ENCODE assay signal across 16 cellular contexts in genomic region chr1:220121791-220122530, GRCh38. TPM values are rescaled to one million over a fixed set of nuclear protein-coding genes. Genes with fewer than 3 reads are reported as not detected.
DNase-seq lines count a peak whose midpoint lies in the region; ATAC-seq, FAIRE-seq and TF ChIP-seq lines count a peak whose summit lies in the region.
"Had no signal": no experiment of that assay in that cellular context is flagged by ENCODE, and none has a peak within 500 bp of the region (broad histone marks: within the 10 kb centered on the region; RNA-seq: fewer than 3 reads in every experiment).

No MANE protein-coding gene starts in this region.

- no peak overlapping the region for H3K4me3 ChIP-seq in CD4-positive, CD25-positive, alpha-beta regulatory T cell (ENCODE audit: low read depth, low read length)
- no peak overlapping the region for H3K4me3 ChIP-seq in K562
- peak overlapping the region; percentile 41 to 46 for H3K4me3 ChIP-seq in mucosa of rectum (ENCODE audit: low read length in 2 of 2)
- H3K4me3 ChIP-seq: psoas muscle had no signal

- no peaks in the 10 kb centered on the region for H3K9me1 ChIP-seq in K562 (ENCODE audit: control insufficient read depth, insufficient read depth, low read length)

- H3K27me3 Mint-ChIP-seq in CD4-positive, CD25-positive, alpha-beta regulatory T cell, result no peaks in the 10 kb centered on the region
- H3K27me3 Mint-ChIP-seq: B cell had no signal

- no peak overlapping the region for H3K4me2 ChIP-seq in K562 (ENCODE audit: insufficient read depth, low read length)

- no peak overlapping the region for H3K4me3 Mint-ChIP-seq in CD4-positive, CD25-positive, alpha-beta regulatory T cell
- H3K4me3 Mint-ChIP-seq: B cell had no signal

- 0 out of 2 replicates have a peak, but pooled peaks cover 4% of the 10 kb centered on the region for H4K20me1 ChIP-seq in K562 (replicated peaks; ENCODE audit: control insufficient read depth, insufficient read depth, low read length)

- no peaks in the 10 kb centered on the region for H3K27me3 ChIP-seq in CD4-positive, CD25-positive, alpha-beta regulatory T cell (ENCODE audit: control insufficient read depth, insufficient read depth, low read length)
- H3K27me3 ChIP-seq in K562 (ENCODE audit: control insufficient read depth in 2 of 2, insufficient read depth in 2 of 2, low read length in 2 of 2) (no peaks in the 10 kb centered on the region), mucosa of rectum (ENCODE audit: control insufficient read depth in 2 of 2, insufficient read depth in 2 of 2, low read length in 2 of 2) (no peaks in the 10 kb centered on the region)

- H2AFZ ChIP-seq in K562 (ENCODE audit: low read depth, low read length), result no peak overlapping the region

- FAIRE-seq in K562 (lab: Jason Lieb, UNC), result no peak
- FAIRE-seq in GM12891 (lab: Jason Lieb, UNC), result no peak

- peaks cover 25% of the 10 kb centered on the region for H3K36me3 ChIP-seq in CD4-positive, CD25-positive, alpha-beta regulatory T cell (ENCODE audit: control insufficient read depth, insufficient read depth, low read length)
- H3K36me3 ChIP-seq in K562 (ENCODE audit: control insufficient read depth, insufficient read depth, low read length) (peaks cover 41% of the 10 kb centered on the region), mucosa of rectum (ENCODE audit: control insufficient read depth in 2 of 2, insufficient read depth in 2 of 2, low read length in 2 of 2) (peaks cover 7 to 9% of the 10 kb centered on the region in 2 donors)

- ATAC-seq in CD4-positive, CD25-positive, alpha-beta regulatory T cell (ENCODE audit: low read depth in 2 of 2), result no peak
- ATAC-seq in K562, result peak; percentile 41; the same call in 2 of the 3 replicates
- no peak for ATAC-seq in GM18867 (IDR thresholded peaks at IDR 0.05; ENCODE audit: unreplicated experiment)
- ATAC-seq in GM18858 (IDR thresholded peaks at IDR 0.05; ENCODE audit: unreplicated experiment), result no peak

- H3K9me3 Mint-ChIP-seq in CD4-positive, CD25-positive, alpha-beta regulatory T cell, result no peaks in the 10 kb centered on the region

- peaks cover 16% of the 10 kb centered on the region for H3K36me3 Mint-ChIP-seq in CD4-positive, CD25-positive, alpha-beta regulatory T cell

- WGBS in K562 (ENCODE audit: insufficient coverage, low coverage, missing lambda C conversion rate), result 89% methylated on average over 8 of the region's 8 CpGs

- BruUV-seq in K562 (replicated peaks; lab: Mats Ljungman, UMichigan), result no TSS peak

- CTCF ChIA-PET in HEK293T (lab: Yijun Ruan, JAX) (no interaction called here), K562 (lab: Yijun Ruan, JAX; ENCODE audit: low intra/inter-chr PET ratio) (no interaction called here)

- H3K9me3 ChIP-seq in CD4-positive, CD25-positive, alpha-beta regulatory T cell (ENCODE audit: control insufficient read depth in 2 of 2, low read length in 2 of 2), result no peaks in the 10 kb centered on the region
- H3K9me3 ChIP-seq in K562 (replicated peaks; ENCODE audit: control insufficient read depth, insufficient read depth, low read depth, low read length) (no peaks in the 10 kb centered on the region), mucosa of rectum (ENCODE audit: control insufficient read depth in 2 of 2, low read length in 2 of 2) (no peaks in the 10 kb centered on the region)
- H3K9me3 ChIP-seq: psoas muscle had no signal

- POLR2A ChIA-PET in HEK293T (lab: Yijun Ruan, JAX), result no interaction called here
- POLR2A ChIA-PET in K562 (lab: Yijun Ruan, JAX), result interaction anchor here (0.6 kb wide), 1 partner anchor 125 kb away, joined by 3 read pairs; no protein-coding TSS in a partner anchor

- TF ChIP-seq RAD21 in K562 (CRISPR knock-in tag; conservative IDR thresholded peaks at IDR 0.05 in 1 of 2, IDR thresholded peaks at IDR 0.05 in 1 of 2), result no peak

- H3K79me2 ChIP-seq in K562 (ENCODE audit: control insufficient read depth, insufficient read depth, low read length), result no peaks in the 10 kb centered on the region; the same call in 2 of the 3 replicates

- intact Hi-C loops in K562 (cut with micrococcal nuclease), result no loop called here

- H3K9ac ChIP-seq in K562 (ENCODE audit: insufficient read depth in 1 of 2, low read depth in 2 of 2, low read length in 2 of 2), result no peak overlapping the region
- peak overlapping the region; percentile 52 to 65 for H3K9ac ChIP-seq in mucosa of rectum (ENCODE audit: low read depth in 1 of 2, low read length in 2 of 2)

- in situ Hi-C loops in K562 (cut with MboI), result no loop called here

- no peak for DNase-seq in CD4-positive, CD25-positive, alpha-beta regulatory T cell
- no peak for DNase-seq in HEK293T (ENCODE audit: extremely low spot score)
- DNase-seq in K562 (ENCODE audit: extremely low read depth in 1 of 4, low spot score in 3 of 4), result peak in 1 of 4 experiments; percentile 9
- no peak for DNase-seq in NCI-H2029 (lab: John Stamatoyannopoulos, UW)
- no peak for DNase-seq in GM12891 (ENCODE audit: insufficient read length, low spot score)
- DNase-seq: activated CD4-positive, alpha-beta T cell treated with anti-CD3 and anti-CD28 coated beads, Interleukin-2, amount 50 U/mL, for 4 hours; activated effector memory CD4-positive, alpha-beta T cell treated with anti-CD3 and anti-CD28 coated beads, Interleukin-2, amount 50 U/mL, for 16 hours; effector memory CD4-positive, alpha-beta T cell; foreskin melanocyte; NCI-H1417; psoas muscle; stimulated activated CD4-positive, alpha-beta T cell treated with anti-CD3 and anti-CD28 coated beads, Interleukin-1b, Interleukin-23, amount 100 ng/mL, for 48 hours had no signal

- peak overlapping the region; percentile 15 for H3K27ac ChIP-seq in CD4-positive, CD25-positive, alpha-beta regulatory T cell (ENCODE audit: insufficient read depth, low read length, poor library complexity, severe bottlenecking)
- H3K27ac ChIP-seq in K562 (ENCODE audit: extremely low read depth, low read depth, low read length) (no peak overlapping the region), mucosa of rectum (ENCODE audit: low read depth in 2 of 2, low read length in 2 of 2) (peak overlapping the region; percentile 88 to 98)
- H3K27ac ChIP-seq: psoas muscle had no signal

- TF ChIP-seq CTCF in K562 (IDR thresholded peaks at IDR 0.05 in 2 of 3, conservative IDR thresholded peaks at IDR 0.05 in 1 of 3; ENCODE audit: insufficient read depth in 2 of 3, low read depth in 1 of 3, low read length in 3 of 3), result no peak

- peaks cover 4 to 18% (median 12%) of the 10 kb centered on the region in 4 donors for H3K4me1 Mint-ChIP-seq in CD4-positive, CD25-positive, alpha-beta regulatory T cell
- H3K4me1 Mint-ChIP-seq: B cell had no signal

- TF ChIP-seq EP300 in K562 (IDR thresholded peaks at IDR 0.05; ENCODE audit: low read length), result no peak

- no peaks in the 10 kb centered on the region for H3K4me1 ChIP-seq in CD4-positive, CD25-positive, alpha-beta regulatory T cell (ENCODE audit: control insufficient read depth, insufficient read depth, low read length, poor library complexity, severe bottlenecking)
- H3K4me1 ChIP-seq in K562 (replicated peaks in 1 of 2; ENCODE audit: control insufficient read depth in 2 of 2, insufficient read depth in 2 of 2, low read length in 2 of 2) (peaks cover 0 to 7% of the 10 kb centered on the region in 2 experiments; a peak in 2 of 5 replicates), mucosa of rectum (ENCODE audit: control insufficient read depth in 2 of 2, insufficient read depth in 2 of 2, low read length in 2 of 2) (peaks cover 3 to 17% of the 10 kb centered on the region in 2 donors)
- H3K4me1 ChIP-seq: psoas muscle had no signal

- H3K27ac Mint-ChIP-seq in CD4-positive, CD25-positive, alpha-beta regulatory T cell, result no peak overlapping the region
- H3K27ac Mint-ChIP-seq: B cell had no signal

- no peak for TF ChIP-seq POLR2A in K562 (conservative IDR thresholded peaks at IDR 0.05)
- TF ChIP-seq POLR2A in GM12891 (IDR thresholded peaks at IDR 0.05; ENCODE audit: low read depth, low read length), result no peak

RNA-seq across cellular contexts. Expression of gene IARS2, which starts 28.0 kb away (rescaled TPM):
- 26.7 TPM for total RNA-seq in CD4-positive, CD25-positive, alpha-beta regulatory T cell
- polyA plus RNA-seq in CD4-positive, CD25-positive, alpha-beta regulatory T cell, result 10 to 100 TPM; 49.7 to 61.3 (median 55.2) TPM
- total RNA-seq in K562 (2011; cell fraction: chromatin; rRNA removed; ENCODE audit: low replicate concordance), result 32.7 and 56.1 TPM in 2 replicates
- total RNA-seq in K562 (2011; cell fraction: nucleolus; rRNA removed), result 23.2 and 25.7 TPM in 2 replicates
- 41.6 and 45.5 TPM in 2 replicates for total RNA-seq in K562 (2011; cell fraction: nucleoplasm; rRNA removed)
- total RNA-seq in K562 (2014; rRNA removed), result 93.8 and 117 TPM in 2 replicates
- 127 and 150 TPM in 2 replicates for total RNA-seq in K562 (2014; rRNA removed; fragmentation: Illumina TruSeq; extraction: Trizol)
- total RNA-seq in K562 (2015; rRNA removed; fragmentation: Illumina TruSeq; extraction: Trizol), result 127 and 129 TPM in 2 replicates
- total RNA-seq in K562 (2021), result 104 and 107 TPM in 2 replicates
- 46.5 and 63.6 TPM in 2 replicates for polyA plus RNA-seq in K562 (2011; rRNA removed)
- polyA plus RNA-seq in K562 (2011; cell fraction: cytosol; rRNA removed), result 14.4 and 23.8 TPM in 2 replicates
- 72.5 and 73.7 TPM in 2 replicates for polyA plus RNA-seq in K562 (2011; cell fraction: nucleus; rRNA removed)
- 61.0 and 87.7 TPM in 2 replicates for polyA plus RNA-seq in K562 (2012)
- 96.5 and 106 TPM in 2 replicates for polyA plus RNA-seq in K562 (2014; fragmentation: Illumina TruSeq; extraction: Trizol)
- 10 to 100 TPM; 39.6 to 50.4 TPM for polyA plus RNA-seq in K562 (2014; fragmentation: Nextera tagmentation; extraction: Ambion mirVana)
- 75.6 and 76.1 TPM in 2 replicates for polyA plus RNA-seq in K562 (2014; rRNA removed)
- polyA minus RNA-seq in K562 (2011; rRNA and poly(A)+ RNA removed), result 86.8 and 91.2 TPM in 2 replicates
- polyA minus RNA-seq in K562 (2011; cell fraction: cytosol; rRNA and poly(A)+ RNA removed), result 33.7 and 37.8 TPM in 2 replicates
- 32.6 and 67.3 TPM in 2 replicates for polyA minus RNA-seq in K562 (2011; cell fraction: nucleus; rRNA and poly(A)+ RNA removed)
- 41.9 TPM for polyA plus RNA-seq in GM12891 (2012; ENCODE audit: low read depth, missing spikeins)

RNA-seq across cellular contexts. Expression of gene BPNT1, which starts 32.4 kb away (rescaled TPM):
- total RNA-seq in CD4-positive, CD25-positive, alpha-beta regulatory T cell, result 7.7 TPM
- polyA plus RNA-seq in CD4-positive, CD25-positive, alpha-beta regulatory T cell, result 10 to 100 TPM; 15.0 to 24.0 (median 16.0) TPM
- 43.6 and 62.7 TPM in 2 replicates for total RNA-seq in K562 (2011; cell fraction: chromatin; rRNA removed; ENCODE audit: low replicate concordance)
- 20.3 and 27.7 TPM in 2 replicates for total RNA-seq in K562 (2011; cell fraction: nucleolus; rRNA removed)
- total RNA-seq in K562 (2011; cell fraction: nucleoplasm; rRNA removed), result 27.8 and 29.0 TPM in 2 replicates
- total RNA-seq in K562 (2014; rRNA removed) (28.8 and 34.1 TPM in 2 replicates), K562 (2014; rRNA removed; fragmentation: Illumina TruSeq; extraction: Trizol) (56.4 and 60.4 TPM in 2 replicates), K562 (2015; rRNA removed; fragmentation: Illumina TruSeq; extraction: Trizol) (33.8 and 37.4 TPM in 2 replicates), K562 (2021) (40.5 and 43.1 TPM in 2 replicates)
- polyA plus RNA-seq in K562 (2011; rRNA removed) (63.6 and 73.8 TPM in 2 replicates), K562 (2014; fragmentation: Illumina TruSeq; extraction: Trizol) (51.9 and 61.1 TPM in 2 replicates), K562 (2014; fragmentation: Nextera tagmentation; extraction: Ambion mirVana) (10 to 100 TPM; 30.2 to 52.9 TPM), K562 (2014; rRNA removed) (33.7 and 35.7 TPM in 2 replicates)
- 34.5 and 78.1 TPM in 2 replicates for polyA plus RNA-seq in K562 (2011; cell fraction: cytosol; rRNA removed)
- polyA plus RNA-seq in K562 (2011; cell fraction: nucleus; rRNA removed), result 26.6 TPM in 2 replicates
- 23.5 and 37.6 TPM in 2 replicates for polyA plus RNA-seq in K562 (2012)
- polyA minus RNA-seq in K562 (2011; rRNA and poly(A)+ RNA removed), result 232 and 265 TPM in 2 replicates
- 21.9 and 40.6 TPM in 2 replicates for polyA minus RNA-seq in K562 (2011; cell fraction: cytosol; rRNA and poly(A)+ RNA removed)
- polyA minus RNA-seq in K562 (2011; cell fraction: nucleus; rRNA and poly(A)+ RNA removed), result 14.0 and 27.8 TPM in 2 replicates
- polyA plus RNA-seq in GM12891 (2012; ENCODE audit: low read depth, missing spikeins), result 43.0 TPM

Comparison
In these comparisons a context has a peak if more than half of its experiments do, and no peak if none do; other contexts are left out.
1. H3K4me3 ChIP-seq: peak in mucosa of rectum (2 of 2); none in CD4-positive, CD25-positive, alpha-beta regulatory T cell (single experiment) and K562 (single experiment).
2. H3K9ac ChIP-seq: peak in mucosa of rectum (2 of 2); none in K562 (0 of 2).